ENCODE assay signal across 1 cellular context in genomic region chr1:40664791-40665190, GRCh38.
TF ChIP-seq lines count a peak whose summit lies in the region.

No MANE protein-coding gene starts in this region.

TF ChIP-seq in SK-N-SH, 30 proteins besides CTCF, POLR2A, EP300 and RAD21 (continued from another document):
- TF ChIP-seq, protein P1, sequence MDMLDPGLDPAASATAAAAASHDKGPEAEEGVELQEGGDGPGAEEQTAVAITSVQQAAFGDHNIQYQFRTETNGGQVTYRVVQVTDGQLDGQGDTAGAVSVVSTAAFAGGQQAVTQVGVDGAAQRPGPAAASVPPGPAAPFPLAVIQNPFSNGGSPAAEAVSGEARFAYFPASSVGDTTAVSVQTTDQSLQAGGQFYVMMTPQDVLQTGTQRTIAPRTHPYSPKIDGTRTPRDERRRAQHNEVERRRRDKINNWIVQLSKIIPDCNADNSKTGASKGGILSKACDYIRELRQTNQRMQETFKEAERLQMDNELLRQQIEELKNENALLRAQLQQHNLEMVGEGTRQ (IDR thresholded peaks at IDR 0.05; ENCODE audit: borderline replicate concordance, low read depth, low read length), result no peak
- TF ChIP-seq TEAD4 (IDR thresholded peaks at IDR 0.05; ENCODE audit: borderline replicate concordance, insufficient read depth) (no peak), FOXJ3 (CRISPR knock-in tag; IDR thresholded peaks at IDR 0.05) (no peak), NFIC (IDR thresholded peaks at IDR 0.05; ENCODE audit: borderline replicate concordance) (no peak), SIN3A (IDR thresholded peaks at IDR 0.05; ENCODE audit: borderline replicate concordance, low read depth, low read length) (no peak)
